ENCODE assay signal across 1 cellular context in genomic region chr3:177211503-177212277, GRCh38.
TF ChIP-seq lines count a peak whose summit lies in the region.

No MANE protein-coding gene starts in this region.

TF ChIP-seq in HepG2, 621 proteins besides CTCF, POLR2A, EP300 and RAD21 (continued from another document and continues in another):
- TF ChIP-seq POLR2AphosphoS5 (IDR thresholded peaks at IDR 0.05; ENCODE audit: low read depth, low read length) (no peak), YEATS4 (CRISPR knock-in tag; IDR thresholded peaks at IDR 0.05; ENCODE audit: borderline replicate concordance) (no peak), POGZ (CRISPR knock-in tag; IDR thresholded peaks at IDR 0.05) (0 out of 2 replicates have a peak, but pooled peaks have one; percentile 12), KDM3A (CRISPR knock-in tag; IDR thresholded peaks at IDR 0.05; ENCODE audit: low read depth) (no peak), ATF5 (CRISPR knock-in tag; IDR thresholded peaks at IDR 0.05; ENCODE audit: low read depth) (no peak), TAF15 (IDR thresholded peaks at IDR 0.05; ENCODE audit: low read depth, low read length, poor library complexity, severe bottlenecking) (no peak), SIX4 (CRISPR knock-in tag; IDR thresholded peaks at IDR 0.05) (no peak), ZBTB25 (CRISPR knock-in tag; IDR thresholded peaks at IDR 0.05) (no peak), ZNF513 (CRISPR knock-in tag; conservative IDR thresholded peaks at IDR 0.05) (no peak), ZBTB20 (CRISPR knock-in tag; IDR thresholded peaks at IDR 0.05; ENCODE audit: borderline replicate concordance, low read depth) (peak; percentile 27; the same call in 1 of the 2 replicates), ZNF136 (CRISPR knock-in tag; IDR thresholded peaks at IDR 0.05; ENCODE audit: low read depth) (no peak), PTBP1 (IDR thresholded peaks at IDR 0.05; ENCODE audit: low read depth, low read length, poor library complexity, severe bottlenecking) (no peak), SOX13 (IDR thresholded peaks at IDR 0.05) (no peak), SOX13 (CRISPR knock-in tag; conservative IDR thresholded peaks at IDR 0.05 in 1 of 2, IDR thresholded peaks at IDR 0.05 in 1 of 2) (peak in 1 of 2 experiments; percentile 19; a peak in 1 of 4 replicates), MXD1 (CRISPR knock-in tag; IDR thresholded peaks at IDR 0.05) (no peak), ZNF639 (CRISPR knock-in tag; conservative IDR thresholded peaks at IDR 0.05) (no peak), ZNF329 (CRISPR knock-in tag; IDR thresholded peaks at IDR 0.05; ENCODE audit: low read depth) (no peak), MXI1 (IDR thresholded peaks at IDR 0.05; ENCODE audit: borderline replicate concordance, low read depth, low read length) (peak; percentile 36; the same call in 1 of the 3 replicates), DMAP1 (CRISPR knock-in tag; IDR thresholded peaks at IDR 0.05) (no peak), SP4 (CRISPR knock-in tag; IDR thresholded peaks at IDR 0.05) (no peak), ZMYM4 (CRISPR knock-in tag; IDR thresholded peaks at IDR 0.05) (peak; percentile 60; the same call in 1 of the 2 replicates), MYPOP (CRISPR knock-in tag; IDR thresholded peaks at IDR 0.05) (no peak), HOXA3 (CRISPR knock-in tag; IDR thresholded peaks at IDR 0.05) (no peak), ZBED4 (CRISPR knock-in tag; IDR thresholded peaks at IDR 0.05; ENCODE audit: borderline replicate concordance) (no peak), AKAP8 (CRISPR knock-in tag; IDR thresholded peaks at IDR 0.05) (no peak), HNF1A (IDR thresholded peaks at IDR 0.05; ENCODE audit: low read depth) (0 out of 2 replicates have a peak, but pooled peaks have one; percentile 45), HNF1A (CRISPR knock-in tag; IDR thresholded peaks at IDR 0.05; ENCODE audit: borderline replicate concordance) (0 out of 2 replicates have a peak, but pooled peaks have one; percentile 18), GATAD1 (CRISPR knock-in tag; IDR thresholded peaks at IDR 0.05) (no peak), NAIF1 (CRISPR knock-in tag; IDR thresholded peaks at IDR 0.05; ENCODE audit: borderline replicate concordance) (no peak), ZNF557 (CRISPR knock-in tag; IDR thresholded peaks at IDR 0.05) (no peak), ZSCAN30 (CRISPR knock-in tag; IDR thresholded peaks at IDR 0.05) (no peak), ZSCAN29 (CRISPR knock-in tag; conservative IDR thresholded peaks at IDR 0.05) (no peak), FUBP1 (CRISPR knock-in tag; IDR thresholded peaks at IDR 0.05; ENCODE audit: borderline replicate concordance) (no peak), NFYB (CRISPR knock-in tag; IDR thresholded peaks at IDR 0.05) (peak; percentile 78), TOE1 (CRISPR knock-in tag; IDR thresholded peaks at IDR 0.05) (no peak), ZNF275 (CRISPR knock-in tag; IDR thresholded peaks at IDR 0.05; ENCODE audit: borderline replicate concordance) (no peak), FOSL2 (CRISPR knock-in tag; IDR thresholded peaks at IDR 0.05) (0 out of 2 replicates have a peak, but pooled peaks have one; percentile 23), DBP (CRISPR knock-in tag; IDR thresholded peaks at IDR 0.05; ENCODE audit: not compliant biosample characterization) (no peak)
